10 cellular contexts compared by ENCODE assay signal in the genomic region with DNA sequence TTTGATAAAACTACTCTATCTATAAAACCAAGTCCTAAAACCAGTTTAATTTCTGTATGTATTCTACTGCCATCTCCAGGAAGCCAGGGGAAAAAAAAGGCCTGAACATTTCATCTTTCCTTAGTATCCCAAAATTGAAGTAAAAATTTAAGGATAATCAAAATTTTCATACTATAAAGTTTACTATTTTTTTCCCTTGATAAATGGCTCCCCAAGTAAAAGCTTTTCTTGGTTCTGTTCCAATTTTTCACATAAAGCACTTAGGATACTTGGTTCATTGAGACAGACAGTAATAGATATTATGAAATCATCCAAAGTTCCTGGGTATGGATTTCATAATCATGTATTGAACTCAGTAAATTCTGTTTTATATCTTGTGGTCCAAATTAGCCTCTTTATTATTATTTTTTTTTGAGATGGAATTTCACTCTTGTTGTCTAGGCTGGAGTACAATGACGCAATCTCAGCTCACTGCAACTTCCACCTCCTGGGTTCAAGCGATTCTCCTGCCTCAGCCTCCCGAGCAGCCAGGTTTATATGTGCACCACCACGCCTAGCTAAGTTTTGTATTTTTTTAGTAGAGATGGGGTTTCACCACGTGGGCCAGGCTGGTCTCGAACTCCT. TPM values are rescaled to one million over a fixed set of nuclear protein-coding genes. Genes with fewer than 3 reads are reported as not detected.
A peak's percentile ranks its signal among the peaks of the same experiment; 100 is the strongest.
DNase-seq lines count a peak whose midpoint lies in the region; ATAC-seq and TF ChIP-seq lines count a peak whose summit lies in the region.
"Had no signal": no experiment of that assay in that cellular context is flagged by ENCODE, and none has a peak within 500 bp of the region (broad histone marks: within the 10 kb centered on the region; RNA-seq: fewer than 3 reads in every experiment).

No MANE protein-coding gene starts in this region.

- no peak overlapping the region for H3K4me3 Mint-ChIP-seq in type B pancreatic cell
- H3K4me3 Mint-ChIP-seq: activated CD4-positive, alpha-beta memory T cell treated with anti-CD3 and anti-CD28 coated beads for 36 hours had no signal

- no peaks in the 10 kb centered on the region for H3K9me3 Mint-ChIP-seq in type B pancreatic cell
- H3K9me3 Mint-ChIP-seq: activated CD4-positive, alpha-beta memory T cell treated with anti-CD3 and anti-CD28 coated beads for 36 hours had no signal

- DNase-seq in NOMO-1 treated with DMSO at 0.1 percent for 48 hours (lab: John Stamatoyannopoulos, UW; ENCODE audit: unreplicated experiment) = peak; percentile 16
- DNase-seq in NOMO-1 treated with dmso at 0.1 percent for 144 hours (lab: John Stamatoyannopoulos, UW; ENCODE audit: unreplicated experiment) = no peak
- peak; percentile 10 for DNase-seq in iPS-NIHi7 (ENCODE audit: extremely low spot score)
- DNase-seq in type B pancreatic cell (ENCODE audit: extremely low spot score, unreplicated experiment) = no peak
- no peak for DNase-seq in effector CD4-positive, alpha-beta T cell
- DNase-seq in T-helper 2 cell = no peak
- DNase-seq: activated CD4-positive, alpha-beta memory T cell treated with anti-CD3 and anti-CD28 coated beads for 36 hours; DND-41 had no signal

- ATAC-seq in SK-N-SH treated with all-trans-retinoic acid at 6 μM for 48 hours (peak; percentile 53), HG02938 (IDR thresholded peaks at IDR 0.05; ENCODE audit: unreplicated experiment) (no peak)

- no peaks in the 10 kb centered on the region for H3K27me3 Mint-ChIP-seq in type B pancreatic cell
- H3K27me3 Mint-ChIP-seq: activated CD4-positive, alpha-beta memory T cell treated with anti-CD3 and anti-CD28 coated beads for 36 hours had no signal

- H3K27ac Mint-ChIP-seq in type B pancreatic cell = no peak overlapping the region
- H3K27ac Mint-ChIP-seq: activated CD4-positive, alpha-beta memory T cell treated with anti-CD3 and anti-CD28 coated beads for 36 hours had no signal

- TF ChIP-seq CTCF in type B pancreatic cell (conservative IDR thresholded peaks at IDR 0.05) = peak; percentile 66

- H3K4me1 Mint-ChIP-seq in type B pancreatic cell (ENCODE audit: unreplicated experiment) = no peaks in the 10 kb centered on the region

- H3K36me3 Mint-ChIP-seq in type B pancreatic cell = peaks cover 12% of the 10 kb centered on the region

TF ChIP-seq in SK-N-SH treated with all-trans-retinoic acid at 6 μM for 48 hours, 23 proteins besides CTCF, POLR2A, EP300 and RAD21:
- no peak for TF ChIP-seq RARB (CRISPR knock-in tag; IDR thresholded peaks at IDR 0.05)
- TF ChIP-seq ISL1 (CRISPR knock-in tag; IDR thresholded peaks at IDR 0.05) = peak; percentile 95

RNA-seq across cellular contexts. Expression of a gene that starts 34.5 kb away (rescaled TPM):
- total RNA-seq in type B pancreatic cell (ENCODE audit: low replicate concordance) = 51.1 and 67.1 TPM in 2 replicates

RNA-seq across cellular contexts. Expression of a gene that starts 46.6 kb away (rescaled TPM):
- 493 and 1,531 TPM in 2 replicates for total RNA-seq in type B pancreatic cell (ENCODE audit: low replicate concordance)

Comparison
In these comparisons a context has a peak if more than half of its experiments do, and no peak if none do; other contexts are left out.
1. DNase-seq: peak in NOMO-1 treated with DMSO at 0.1 percent for 48 hours (single experiment) and iPS-NIHi7 (single experiment); none in NOMO-1 treated with dmso at 0.1 percent for 144 hours (single experiment), type B pancreatic cell (single experiment), effector CD4-positive, alpha-beta T cell (single experiment) and T-helper 2 cell (0 of 5).